In the genomic region with DNA sequence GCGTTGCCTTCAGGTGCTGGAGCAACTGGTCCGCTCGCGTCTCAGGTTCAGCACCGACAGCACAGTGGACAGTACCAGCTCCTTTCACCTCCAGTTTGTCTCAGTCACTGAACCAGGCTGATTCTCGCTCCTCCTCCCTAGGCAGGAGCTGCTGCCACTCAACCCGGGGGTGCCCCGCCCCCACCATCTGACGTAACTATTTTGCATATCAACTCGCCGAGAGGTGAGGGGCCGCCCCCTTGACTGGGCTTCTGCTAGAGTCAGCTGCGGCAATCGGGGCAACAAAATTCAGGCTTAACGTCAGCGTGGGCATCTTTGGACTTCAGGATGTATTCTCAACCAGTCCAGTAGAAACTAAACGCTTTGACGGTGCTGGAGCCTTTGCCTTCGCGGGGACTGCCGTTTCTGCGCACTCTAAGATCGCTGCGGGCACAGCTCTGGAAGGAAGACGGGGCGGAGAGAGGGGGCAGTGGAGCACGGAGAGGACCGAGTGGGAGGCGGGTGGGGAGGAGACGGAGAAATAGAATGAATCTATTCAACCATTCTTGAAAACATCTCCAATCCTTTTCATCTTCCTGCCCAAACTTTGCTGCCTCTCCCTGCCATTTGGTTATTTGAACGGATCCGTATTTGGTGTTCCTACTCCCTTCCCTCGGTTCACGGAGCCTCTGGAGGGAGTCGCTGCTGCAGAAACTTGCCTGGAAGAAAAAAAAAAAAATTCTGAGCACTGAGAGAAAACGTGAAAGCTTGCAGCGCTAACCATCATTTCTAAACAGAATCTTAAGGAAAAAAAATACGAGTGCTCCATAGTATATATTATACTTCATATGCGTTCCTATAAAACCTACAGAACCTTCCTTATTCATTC, we compare ENCODE assay signal across 8 cellular contexts.
DNase-seq lines count a peak whose midpoint lies in the region; ATAC-seq, FAIRE-seq and TF ChIP-seq lines count a peak whose summit lies in the region.

Gene FSTL5, minus strand, starts transcription at position 109 of the 868 bp plus-strand sequence. CDS start 52,604 bp downstream, outside the sequence.

- DNase-seq in D721Med (ENCODE audit: insufficient read length, low spot score) (peak; percentile 22), SKM-1 (lab: John Stamatoyannopoulos, UW; ENCODE audit: unreplicated experiment) (peak; percentile 72), cerebellar cortex (ENCODE audit: low spot score) (peak; percentile 97), kidney glomerular epithelial cell (lab: John Stamatoyannopoulos, UW) (peak; percentile 56)
- peak; percentile 15 to 25 (median 25) for DNase-seq in stimulated activated CD4-positive, alpha-beta T cell treated with anti-CD3 and anti-CD28 coated beads, Interleukin-12 subunit alpha, Interleukin-12 subunit beta, amount 100 ng/mL, for 48 hours (ENCODE audit: low read depth in 2 of 3, low spot score in 1 of 3)

- ATAC-seq in GM19468 (IDR thresholded peaks at IDR 0.05; ENCODE audit: extremely low read depth, unreplicated experiment) (peak; percentile 90), HG03558 (IDR thresholded peaks at IDR 0.05; ENCODE audit: extremely low read depth, unreplicated experiment) (peak; percentile 60), GM18873 (IDR thresholded peaks at IDR 0.05; ENCODE audit: low FRiP score, unreplicated experiment) (no peak)

- no peak for FAIRE-seq in D721Med (lab: Jason Lieb, UNC)

- no peak for TF ChIP-seq CTCF in D721Med (IDR thresholded peaks at IDR 0.05; ENCODE audit: insufficient read depth, missing control alignments)

Comparison
In these comparisons a context has a peak if more than half of its experiments do, and no peak if none do; other contexts are left out.
1. DNase-seq: peak in every context shown above with its lines; median percentile 97 in cerebellar cortex; 72 in SKM-1; 56 in kidney glomerular epithelial cell; 25 in stimulated activated CD4-positive, alpha-beta T cell treated with anti-CD3 and anti-CD28 coated beads, Interleukin-12 subunit alpha, Interleukin-12 subunit beta, amount 100 ng/mL, for 48 hours; 22 in D721Med.